8 cellular contexts compared by ENCODE assay signal in genomic region chr14:75175677-75176141, GRCh38. TPM values are rescaled to one million over a fixed set of nuclear protein-coding genes. Genes with fewer than 3 reads are reported as not detected.
DNase-seq lines count a peak whose midpoint lies in the region; ATAC-seq and TF ChIP-seq lines count a peak whose summit lies in the region.

No MANE protein-coding gene starts in this region.

- DNase-seq in cardiac muscle cell (ENCODE audit: low read depth in 1 of 2, low spot score in 1 of 2) (no peak), left cardiac atrium (no peak), LNCaP clone FGC (ENCODE audit: low read depth) (no peak), dorsolateral prefrontal cortex (no peak), neuronal stem cell (ENCODE audit: low spot score) (no peak), medulla oblongata (ENCODE audit: extremely low spot score) (no peak)
- no peak for DNase-seq in stimulated activated CD4-positive, alpha-beta T cell treated with anti-CD3 and anti-CD28 coated beads, Interleukin-4, amount 100 ng/mL, for 1 hour
- DNase-seq in stimulated activated CD4-positive, alpha-beta T cell treated with anti-CD3 and anti-CD28 coated beads, Interleukin-4, amount 100 ng/mL, for 24 hours, result no peak

- peak overlapping the region; percentile 87 for H2AFZ ChIP-seq in neuronal stem cell (ENCODE audit: low read length)

- no peaks in the 10 kb centered on the region for H3K27me3 ChIP-seq in cardiac muscle cell
- H3K27me3 ChIP-seq in dorsolateral prefrontal cortex, result no peaks in the 10 kb centered on the region
- H3K27me3 ChIP-seq in neuronal stem cell (ENCODE audit: control insufficient read depth in 3 of 3, insufficient read depth in 3 of 3, low read depth in 1 of 3, low read length in 3 of 3), result peaks cover 0 to 18% (median 0%) of the 10 kb centered on the region in 3 experiments

- TF ChIP-seq CTCF in cardiac muscle cell (IDR thresholded peaks at IDR 0.05; ENCODE audit: low read depth, low read length), result no peak
- TF ChIP-seq CTCF in LNCaP clone FGC (IDR thresholded peaks at IDR 0.05; ENCODE audit: control insufficient read depth, extremely low read depth, insufficient read depth), result no peak
- TF ChIP-seq CTCF in dorsolateral prefrontal cortex (IDR thresholded peaks at IDR 0.05 in 54 of 56, conservative IDR thresholded peaks at IDR 0.05 in 2 of 56; ENCODE audit: low read depth in 1 of 56, partially characterized antibody in 56 of 56), result no peak

- no peak overlapping the region for H2AK5ac ChIP-seq in neuronal stem cell (ENCODE audit: low read depth, low read length)

- no peak overlapping the region for H2BK12ac ChIP-seq in neuronal stem cell (ENCODE audit: low read length)

- H3K23ac ChIP-seq in neuronal stem cell (ENCODE audit: low read depth, low read length, poor library complexity), result no peak overlapping the region

- intact Hi-C loops in left cardiac atrium (cut with DNase I) (loop anchor here in 1 of 2 donors (5.0 to 10.0 kb wide), 2 partner anchors 59 to 102 kb away; partner anchors contain the start of gene FOS), dorsolateral prefrontal cortex (cut with DNase I) (loop anchor here (2.0 to 5.0 kb wide), 7 partner anchors 29 to 247 kb away; partner anchors contain the start of gene FOS (in 2 of the 2))

- H3K9me3 ChIP-seq in cardiac muscle cell (ENCODE audit: low read depth) (no peaks in the 10 kb centered on the region), neuronal stem cell (replicated peaks in 1 of 2; ENCODE audit: control insufficient read depth in 2 of 2, insufficient read depth in 1 of 2, low read depth in 1 of 2, low read length in 2 of 2) (no peaks in the 10 kb centered on the region)

- H3K18ac ChIP-seq in neuronal stem cell (ENCODE audit: low read length), result no peak overlapping the region

- H3K4ac ChIP-seq in neuronal stem cell (ENCODE audit: low read length), result no peak overlapping the region

- no peak for ATAC-seq in left cardiac atrium

- no peak overlapping the region for H2BK5ac ChIP-seq in neuronal stem cell (ENCODE audit: low read length)

- no peak overlapping the region for H4K8ac ChIP-seq in neuronal stem cell (ENCODE audit: low read depth, low read length)

- peak overlapping the region; percentile 87 for H2BK15ac ChIP-seq in neuronal stem cell (ENCODE audit: low read length)

- peaks cover 3% of the 10 kb centered on the region for H3K79me1 ChIP-seq in neuronal stem cell (ENCODE audit: low read depth, low read length)

- H4K91ac ChIP-seq in neuronal stem cell (ENCODE audit: low read depth, low read length, poor library complexity), result no peak overlapping the region

- H3K4me3 ChIP-seq in cardiac muscle cell, result peak overlapping the region; percentile 66
- H3K4me3 ChIP-seq in LNCaP clone FGC (ENCODE audit: low read depth, low read length), result peak overlapping the region; percentile 93
- peak overlapping the region; percentile 64 to 100 (median 94) for H3K4me3 ChIP-seq in dorsolateral prefrontal cortex
- H3K4me3 ChIP-seq in neuronal stem cell (ENCODE audit: low read length in 2 of 2), result peak overlapping the region; percentile 77 to 89

- H3K27ac ChIP-seq in cardiac muscle cell (peak overlapping the region; percentile 98), dorsolateral prefrontal cortex (peak overlapping the region; percentile 88 to 100 (median 98)), neuronal stem cell (replicated peaks; ENCODE audit: low read length) (peak overlapping the region; percentile 83)

- WGBS in neuronal stem cell (ENCODE audit: extremely low coverage in 2 of 2, insufficient read length in 2 of 2, insufficient replicate concordance in 1 of 2), 2 donors, result no CpG with 5 or more reads among the region's 10 CpGs

- H3K36me3 ChIP-seq in cardiac muscle cell (no peaks in the 10 kb centered on the region), neuronal stem cell (replicated peaks in 1 of 2; ENCODE audit: control insufficient read depth in 2 of 2, insufficient read depth in 2 of 2, low read length in 2 of 2) (peaks cover 0 to 5% of the 10 kb centered on the region in 2 donors)

- no peak overlapping the region for H2BK120ac ChIP-seq in neuronal stem cell (ENCODE audit: low read depth, low read length)

- H3K14ac ChIP-seq in neuronal stem cell (ENCODE audit: low read length), result no peak overlapping the region

- H3K9ac ChIP-seq in neuronal stem cell (ENCODE audit: low read depth, low read length, poor library complexity), result peak overlapping the region; percentile 97

- peak overlapping the region; percentile 80 for H3K4me2 ChIP-seq in neuronal stem cell (ENCODE audit: insufficient read depth, low read length, poor library complexity, severe bottlenecking)

- H3K4me1 ChIP-seq in cardiac muscle cell (ENCODE audit: low read depth), result peaks cover 11% of the 10 kb centered on the region
- peaks cover 0 to 1% of the 10 kb centered on the region in 2 donors for H3K4me1 ChIP-seq in neuronal stem cell (ENCODE audit: control insufficient read depth in 2 of 2, insufficient read depth in 1 of 2, low read depth in 1 of 2, low read length in 2 of 2)

RNA-seq across cellular contexts. Expression of gene TMED10, which starts 0.7 kb away (rescaled TPM):
- total RNA-seq in cardiac muscle cell, result 158 and 206 TPM in 2 replicates
- 259 and 295 TPM in 2 replicates for polyA plus RNA-seq in cardiac muscle cell
- total RNA-seq in left cardiac atrium, result 100 to 1,000 TPM; 271 to 327 TPM
- 100 to 1,000 TPM; 120 to 287 (median 172) TPM for total RNA-seq in dorsolateral prefrontal cortex
- 134 TPM for polyA plus RNA-seq in neuronal stem cell (2013, experiment 1 of 2)
- polyA plus RNA-seq in neuronal stem cell (2013, experiment 2 of 2), result 130 TPM

RNA-seq across cellular contexts. Expression of gene NEK9, which starts 48.9 kb away (rescaled TPM):
- total RNA-seq in cardiac muscle cell (74.7 and 124 TPM in 2 replicates), left cardiac atrium (100 to 1,000 TPM in 1 of 2 donors, 10 to 100 TPM in 1; 89.1 to 102 TPM), dorsolateral prefrontal cortex (100 to 1,000 TPM in 7 of 120 experiments, 10 to 100 TPM in 113; 54.3 to 112 (median 74.8) TPM)
- 62.5 and 81.5 TPM in 2 replicates for polyA plus RNA-seq in cardiac muscle cell
- 39.3 TPM for polyA plus RNA-seq in neuronal stem cell (2013, experiment 1 of 2)
- 39.5 TPM for polyA plus RNA-seq in neuronal stem cell (2013, experiment 2 of 2)
